6 cellular contexts compared by ENCODE assay signal in genomic region chr19:12913871-12914690, GRCh38.
A peak's percentile ranks its signal among the peaks of the same experiment; 100 is the strongest.
DNase-seq lines count a peak whose midpoint lies in the region; ATAC-seq lines count a peak whose summit lies in the region.

No MANE protein-coding gene starts in this region.

- no peaks in the 10 kb centered on the region for H3K36me3 ChIP-seq in BLaER1 treated with 17β-estradiol and CSF1 and Interleukin-3, amounts not matched to agents 10 nM and 100 nM

- peak overlapping the region; percentile 43 to 77 (median 66) for H3K4me2 ChIP-seq in BLaER1 treated with 17β-estradiol and CSF1 and Interleukin-3, amounts not matched to agents 10 nM and 100 nM

- in situ Hi-C loops in ACHN (cut with HindIII; ENCODE audit: low pct_ligation_motif_present, low pct_unique_long_range_greater_than_20kb, low sequenced_read_pairs) = no loop called here

- H3K4me3 ChIP-seq in BLaER1 treated with 17β-estradiol and CSF1 and Interleukin-3, amounts not matched to agents 10 nM and 100 nM = no peak overlapping the region; a peak in 2 of 20 replicates

- H3K9me3 Mint-ChIP-seq in stimulated activated effector memory CD8-positive, alpha-beta T cell treated with anti-CD3 and anti-CD28 coated beads, Interleukin-12 subunit alpha, Interleukin-12 subunit beta, amount 100 ng/mL, for 72 hours = no peaks in the 10 kb centered on the region

- peaks cover 19 to 37% (median 29%) of the 10 kb centered on the region in 10 experiments for H3K4me1 ChIP-seq in BLaER1 treated with 17β-estradiol and CSF1 and Interleukin-3, amounts not matched to agents 10 nM and 100 nM

- H3K27ac ChIP-seq in BLaER1 treated with 17β-estradiol and CSF1 and Interleukin-3, amounts not matched to agents 10 nM and 100 nM = peak overlapping the region; percentile 34 to 87 (median 80); a peak in 20 of 22 replicates
- peak overlapping the region; percentile 82 for H3K27ac ChIP-seq in cingulate gyrus (ENCODE audit: low read depth, low read length)

- no peaks in the 10 kb centered on the region for H3K9me3 ChIP-seq in BLaER1 treated with 17β-estradiol and CSF1 and Interleukin-3, amounts not matched to agents 10 nM and 100 nM (replicated peaks in 1 of 11)

- peak overlapping the region; percentile 82 for H3K27ac Mint-ChIP-seq in stimulated activated effector memory CD8-positive, alpha-beta T cell treated with anti-CD3 and anti-CD28 coated beads, Interleukin-12 subunit alpha, Interleukin-12 subunit beta, amount 100 ng/mL, for 72 hours

- DNase-seq in NOMO-1 treated with DMSO at 0.1 percent for 48 hours (lab: John Stamatoyannopoulos, UW; ENCODE audit: unreplicated experiment) (peak; percentile 68), ACHN (no peak), NCI-H187 treated with DMSO at 0.1 percent for 48 hours (lab: John Stamatoyannopoulos, UW) (no peak)
- DNase-seq in stimulated activated effector memory CD8-positive, alpha-beta T cell treated with anti-CD3 and anti-CD28 coated beads, Interleukin-12 subunit alpha, Interleukin-12 subunit beta, amount 100 ng/mL, for 72 hours (ENCODE audit: low spot score in 2 of 2) = peak in 1 of 2 donors; percentile 59

- no peaks in the 10 kb centered on the region for H3K27me3 ChIP-seq in BLaER1 treated with 17β-estradiol and CSF1 and Interleukin-3, amounts not matched to agents 10 nM and 100 nM

- H3K4me3 Mint-ChIP-seq in stimulated activated effector memory CD8-positive, alpha-beta T cell treated with anti-CD3 and anti-CD28 coated beads, Interleukin-12 subunit alpha, Interleukin-12 subunit beta, amount 100 ng/mL, for 72 hours = no peak overlapping the region

- H4K20me1 ChIP-seq in BLaER1 treated with 17β-estradiol and CSF1 and Interleukin-3, amounts not matched to agents 10 nM and 100 nM = no peaks in the 10 kb centered on the region

- ATAC-seq in stimulated activated effector memory CD8-positive, alpha-beta T cell treated with anti-CD3 and anti-CD28 coated beads, Interleukin-12 subunit alpha, Interleukin-12 subunit beta, amount 100 ng/mL, for 72 hours = peak; percentile 68

- peaks cover 15% of the 10 kb centered on the region for H3K36me3 Mint-ChIP-seq in stimulated activated effector memory CD8-positive, alpha-beta T cell treated with anti-CD3 and anti-CD28 coated beads, Interleukin-12 subunit alpha, Interleukin-12 subunit beta, amount 100 ng/mL, for 72 hours

- peaks cover 11% of the 10 kb centered on the region for H3K4me1 Mint-ChIP-seq in stimulated activated effector memory CD8-positive, alpha-beta T cell treated with anti-CD3 and anti-CD28 coated beads, Interleukin-12 subunit alpha, Interleukin-12 subunit beta, amount 100 ng/mL, for 72 hours

- peak overlapping the region in 9 of 11 experiments; percentile 58 to 79 (median 68); a peak in 18 of 22 replicates for H3K9ac ChIP-seq in BLaER1 treated with 17β-estradiol and CSF1 and Interleukin-3, amounts not matched to agents 10 nM and 100 nM
